In genomic region chr6:63598001-63598250, GRCh38 we compare ENCODE assay signal across 9 cellular contexts. TPM values are rescaled to one million over a fixed set of nuclear protein-coding genes. Genes with fewer than 3 reads are reported as not detected.
A peak's percentile ranks its signal among the peaks of the same experiment; 100 is the strongest.
DNase-seq lines count a peak whose midpoint lies in the region; ATAC-seq and TF ChIP-seq lines count a peak whose summit lies in the region.
"Had no signal": no experiment of that assay in that cellular context is flagged by ENCODE, and none has a peak within 500 bp of the region (broad histone marks: within the 10 kb centered on the region; RNA-seq: fewer than 3 reads in every experiment).

No MANE protein-coding gene starts in this region.

- H3K27me3 Mint-ChIP-seq in T-helper 1 cell treated with Interleukin-12 subunit alpha and Interleukin-12 subunit beta and Interleukin-4 antibody, amounts not matched to agents 30 μg/mL and 1 μg/mL, for 36 hours (ENCODE audit: low read depth) = no peaks in the 10 kb centered on the region
- peaks cover 8% of the 10 kb centered on the region for H3K27me3 Mint-ChIP-seq in activated T-helper 2 cell treated with anti-CD3 and anti-CD28 coated beads, Interferon-gamma antibody, Interleukin-2, Interleukin-4, amounts not matched to agents 10 μg/mL and 5 μg/mL and 100 μg/mL, durations not matched to agents 14 hours and 24 hours and 36 hours (ENCODE audit: low read depth)

- peak overlapping the region; percentile 89 for H3K4me3 Mint-ChIP-seq in T-helper 1 cell treated with Interleukin-12 subunit alpha and Interleukin-12 subunit beta and Interleukin-4 antibody, amounts not matched to agents 30 μg/mL and 1 μg/mL, for 36 hours
- peak overlapping the region; percentile 86 for H3K4me3 Mint-ChIP-seq in activated T-helper 2 cell treated with anti-CD3 and anti-CD28 coated beads, Interferon-gamma antibody, Interleukin-2, Interleukin-4, amounts not matched to agents 10 μg/mL and 5 μg/mL and 100 μg/mL, durations not matched to agents 14 hours and 24 hours and 36 hours (ENCODE audit: low read depth)

- no peaks in the 10 kb centered on the region for H3K36me3 ChIP-seq in kidney epithelial cell (ENCODE audit: control insufficient read depth, insufficient read depth, low read length)
- no peaks in the 10 kb centered on the region for H3K36me3 ChIP-seq in thoracic aorta
- H3K36me3 ChIP-seq: adrenal gland had no signal

- H3K27me3 ChIP-seq in kidney epithelial cell (ENCODE audit: control insufficient read depth, insufficient read depth, low read length) = no peaks in the 10 kb centered on the region
- H3K27me3 ChIP-seq in thoracic aorta (replicated peaks; ENCODE audit: insufficient read depth) = no peaks in the 10 kb centered on the region
- H3K27me3 ChIP-seq: adrenal gland had no signal

- ATAC-seq in HG03095 (IDR thresholded peaks at IDR 0.05; ENCODE audit: unreplicated experiment) = peak; percentile 14
- no peak for ATAC-seq in thoracic aorta (ENCODE audit: insufficient number of reproducible peaks, low FRiP score, low read depth)
- no peak for ATAC-seq in GM18861 (IDR thresholded peaks at IDR 0.05; ENCODE audit: unreplicated experiment)

- intact Hi-C loops in activated T-helper 2 cell treated with anti-CD3 and anti-CD28 coated beads, Interferon-gamma antibody, Interleukin-2, Interleukin-4, amounts not matched to agents 10 μg/mL and 5 μg/mL and 100 μg/mL, durations not matched to agents 14 hours and 24 hours and 36 hours (cut with micrococcal nuclease) = loop anchor here (1.0 to 2.0 kb wide), 3 partner anchors 37 to 245 kb away; partner anchors contain the start of gene PHF3

- H3K36me3 Mint-ChIP-seq in T-helper 1 cell treated with Interleukin-12 subunit alpha and Interleukin-12 subunit beta and Interleukin-4 antibody, amounts not matched to agents 30 μg/mL and 1 μg/mL, for 36 hours (ENCODE audit: low read depth) = no peaks in the 10 kb centered on the region
- no peaks in the 10 kb centered on the region for H3K36me3 Mint-ChIP-seq in activated T-helper 2 cell treated with anti-CD3 and anti-CD28 coated beads, Interferon-gamma antibody, Interleukin-2, Interleukin-4, amounts not matched to agents 10 μg/mL and 5 μg/mL and 100 μg/mL, durations not matched to agents 14 hours and 24 hours and 36 hours (ENCODE audit: low read depth)

- H3K27ac Mint-ChIP-seq in T-helper 1 cell treated with Interleukin-12 subunit alpha and Interleukin-12 subunit beta and Interleukin-4 antibody, amounts not matched to agents 30 μg/mL and 1 μg/mL, for 36 hours = no peak overlapping the region
- no peak overlapping the region for H3K27ac Mint-ChIP-seq in activated T-helper 2 cell treated with anti-CD3 and anti-CD28 coated beads, Interferon-gamma antibody, Interleukin-2, Interleukin-4, amounts not matched to agents 10 μg/mL and 5 μg/mL and 100 μg/mL, durations not matched to agents 14 hours and 24 hours and 36 hours

- H3K9me3 ChIP-seq in thoracic aorta = no peaks in the 10 kb centered on the region
- H3K9me3 ChIP-seq: adrenal gland had no signal

- TF ChIP-seq CTCF in kidney epithelial cell (IDR thresholded peaks at IDR 0.05; ENCODE audit: insufficient read depth, low read length, poor library complexity, severe bottlenecking) (no peak), thoracic aorta (IDR thresholded peaks at IDR 0.05) (no peak)

- H3K27ac ChIP-seq in thoracic aorta = no peak overlapping the region

- DNase-seq in T-helper 1 cell = no peak
- DNase-seq in activated T-helper 2 cell treated with anti-CD3 and anti-CD28 coated beads, Interferon-gamma antibody, Interleukin-2, Interleukin-4, amounts not matched to agents 10 μg/mL and 5 μg/mL and 100 μg/mL, durations not matched to agents 14 hours and 24 hours and 36 hours (ENCODE audit: low spot score) = no peak
- DNase-seq in kidney epithelial cell (ENCODE audit: low read depth) = no peak
- DNase-seq in thoracic aorta (ENCODE audit: low spot score) = no peak
- DNase-seq in islet precursor cell = no peak

- H3K4me3 ChIP-seq in kidney epithelial cell (ENCODE audit: low read depth, low read length) (peak overlapping the region; percentile 59), thoracic aorta (peak overlapping the region; percentile 64)

- H3K9me3 Mint-ChIP-seq in T-helper 1 cell treated with Interleukin-12 subunit alpha and Interleukin-12 subunit beta and Interleukin-4 antibody, amounts not matched to agents 30 μg/mL and 1 μg/mL, for 36 hours = no peaks in the 10 kb centered on the region
- H3K9me3 Mint-ChIP-seq in activated T-helper 2 cell treated with anti-CD3 and anti-CD28 coated beads, Interferon-gamma antibody, Interleukin-2, Interleukin-4, amounts not matched to agents 10 μg/mL and 5 μg/mL and 100 μg/mL, durations not matched to agents 14 hours and 24 hours and 36 hours = no peaks in the 10 kb centered on the region

- peaks cover 18% of the 10 kb centered on the region for H3K4me1 Mint-ChIP-seq in T-helper 1 cell treated with Interleukin-12 subunit alpha and Interleukin-12 subunit beta and Interleukin-4 antibody, amounts not matched to agents 30 μg/mL and 1 μg/mL, for 36 hours (ENCODE audit: low read depth)
- peaks cover 26% of the 10 kb centered on the region for H3K4me1 Mint-ChIP-seq in activated T-helper 2 cell treated with anti-CD3 and anti-CD28 coated beads, Interferon-gamma antibody, Interleukin-2, Interleukin-4, amounts not matched to agents 10 μg/mL and 5 μg/mL and 100 μg/mL, durations not matched to agents 14 hours and 24 hours and 36 hours (ENCODE audit: low read depth)

- peaks cover 4 to 6% of the 10 kb centered on the region in 2 donors for H3K4me1 ChIP-seq in thoracic aorta (ENCODE audit: control insufficient read depth in 1 of 2, low read depth in 2 of 2)

RNA-seq across cellular contexts. Expression of gene PTP4A1, which starts 25.6 kb away (rescaled TPM):
- total RNA-seq in activated T-helper 2 cell treated with anti-CD3 and anti-CD28 coated beads, Interferon-gamma antibody, Interleukin-2, Interleukin-4, amounts not matched to agents 10 μg/mL and 5 μg/mL and 100 μg/mL, durations not matched to agents 14 hours and 24 hours and 36 hours = 80.8 and 88.8 TPM in 2 replicates
- total RNA-seq in kidney epithelial cell (44.2 and 48.4 TPM in 2 replicates), thoracic aorta (10 to 100 TPM; 23.0 to 29.6 TPM)

RNA-seq across cellular contexts. Expression of gene PHF3, which starts 37.7 kb away (rescaled TPM):
- total RNA-seq in activated T-helper 2 cell treated with anti-CD3 and anti-CD28 coated beads, Interferon-gamma antibody, Interleukin-2, Interleukin-4, amounts not matched to agents 10 μg/mL and 5 μg/mL and 100 μg/mL, durations not matched to agents 14 hours and 24 hours and 36 hours = 44.6 and 44.7 TPM in 2 replicates
- total RNA-seq in kidney epithelial cell (37.2 and 45.7 TPM in 2 replicates), thoracic aorta (10 to 100 TPM; 55.4 to 59.5 TPM)
